ENCODE assay signal across 25 cellular contexts in genomic region chr11:94869186-94869585, GRCh38.
DNase-seq lines count a peak whose midpoint lies in the region; ATAC-seq, FAIRE-seq and TF ChIP-seq lines count a peak whose summit lies in the region.
"Had no signal": no experiment of that assay in that cellular context is flagged by ENCODE, and none has a peak within 500 bp of the region (broad histone marks: within the 10 kb centered on the region; RNA-seq: fewer than 3 reads in every experiment).

No MANE protein-coding gene starts in this region.

- H3K27me3 ChIP-seq in IMR-90 (ENCODE audit: control insufficient read depth, insufficient read depth, low read length) (no peaks in the 10 kb centered on the region), K562 (ENCODE audit: control insufficient read depth in 2 of 2, insufficient read depth in 2 of 2, low read length in 2 of 2) (peaks cover 0 to 17% of the 10 kb centered on the region in 2 experiments; a peak in 3 of 5 replicates)
- H3K27me3 ChIP-seq: BE2C, BLaER1 had no signal

- 97% methylated on average over 6 of the region's 10 CpGs; no CpG with 5 or more reads in 1 of the 2 experiments for WGBS in IMR-90 (ENCODE audit: extremely low coverage in 2 of 2, insufficient read length in 1 of 2), 2 experiments
- WGBS in K562 (ENCODE audit: insufficient coverage, low coverage, missing lambda C conversion rate): 55% methylated on average over 10 of the region's 10 CpGs

- no peaks in the 10 kb centered on the region for H3K9me3 ChIP-seq in IMR-90 (ENCODE audit: control insufficient read depth, insufficient read depth, low read length)
- no peaks in the 10 kb centered on the region for H3K9me3 ChIP-seq in K562 (replicated peaks; ENCODE audit: control insufficient read depth, insufficient read depth, low read depth, low read length)
- H3K9me3 ChIP-seq: BE2C, BLaER1 had no signal

- H3K4me2 ChIP-seq in IMR-90 (ENCODE audit: low read depth, low read length) (no peak overlapping the region), K562 (ENCODE audit: insufficient read depth, low read length) (no peak overlapping the region)
- H3K4me2 ChIP-seq: BLaER1 had no signal

- no peak overlapping the region for H4K91ac ChIP-seq in IMR-90 (ENCODE audit: insufficient read depth, low read depth, low read length)

- dilution Hi-C loops in IMR-90 (cut with HindIII; ENCODE audit: low sequenced_read_pairs, unreplicated experiment): no loop called here

- TF ChIP-seq RAD21 in IMR-90 (IDR thresholded peaks at IDR 0.05; ENCODE audit: low read length): no peak
- no peak for TF ChIP-seq RAD21 in K562 (CRISPR knock-in tag; conservative IDR thresholded peaks at IDR 0.05 in 1 of 2, IDR thresholded peaks at IDR 0.05 in 1 of 2)

- no peak overlapping the region for H3K9ac ChIP-seq in IMR-90 (ENCODE audit: low read depth, low read length)
- H3K9ac ChIP-seq in K562 (ENCODE audit: insufficient read depth in 1 of 2, low read depth in 2 of 2, low read length in 2 of 2): no peak overlapping the region
- H3K9ac ChIP-seq: BLaER1 had no signal

- BruUV-seq in IMR-90 (replicated peaks; lab: Mats Ljungman, UMichigan) (no TSS peak), K562 (replicated peaks; lab: Mats Ljungman, UMichigan) (no TSS peak)

- H3K36me3 Mint-ChIP-seq in endothelial cell (ENCODE audit: low read depth, unreplicated experiment): peaks cover 66% of the 10 kb centered on the region
- H3K36me3 Mint-ChIP-seq in nephron progenitor cell (ENCODE audit: low read depth): peaks cover 74% of the 10 kb centered on the region
- H3K36me3 Mint-ChIP-seq: CD4-positive, alpha-beta memory T cell; CD4-positive, CD25-positive, alpha-beta regulatory T cell; CD8-positive, alpha-beta memory T cell had no signal

- TF ChIP-seq POLR2A in IMR-90 (IDR thresholded peaks at IDR 0.05; ENCODE audit: low read depth, low read length): no peak
- TF ChIP-seq POLR2A in K562 (conservative IDR thresholded peaks at IDR 0.05): no peak

- H3K9me3 Mint-ChIP-seq in endothelial cell (ENCODE audit: unreplicated experiment) (no peaks in the 10 kb centered on the region), nephron progenitor cell (no peaks in the 10 kb centered on the region)
- H3K9me3 Mint-ChIP-seq: CD14-positive monocyte had no signal

- H2AFZ ChIP-seq in IMR-90 (replicated peaks; ENCODE audit: low read length, poor library complexity) (no peak overlapping the region), K562 (ENCODE audit: low read depth, low read length) (no peak overlapping the region)

- no peak overlapping the region for H2BK120ac ChIP-seq in IMR-90 (ENCODE audit: low read depth, low read length)

- no peak overlapping the region for H2BK20ac ChIP-seq in IMR-90 (ENCODE audit: low read depth, low read length)

- no peak for TF ChIP-seq CTCF in IMR-90 (conservative IDR thresholded peaks at IDR 0.05; ENCODE audit: low read depth, low read length)
- no peak for TF ChIP-seq CTCF in K562 (IDR thresholded peaks at IDR 0.05 in 2 of 3, conservative IDR thresholded peaks at IDR 0.05 in 1 of 3; ENCODE audit: insufficient read depth in 2 of 3, low read depth in 1 of 3, low read length in 3 of 3)
- TF ChIP-seq CTCF in endothelial cell (IDR thresholded peaks at IDR 0.05; ENCODE audit: unreplicated experiment): no peak
- TF ChIP-seq CTCF in nephron progenitor cell (IDR thresholded peaks at IDR 0.05): no peak

- H3K56ac ChIP-seq in IMR-90 (ENCODE audit: extremely low read depth, insufficient read depth, low read length): no peak overlapping the region

- H3K4me3 ChIP-seq in IMR-90 (ENCODE audit: insufficient read depth, low read depth, low read length) (no peak overlapping the region), K562 (no peak overlapping the region)
- H3K4me3 ChIP-seq: BLaER1 had no signal

- no peak for TF ChIP-seq EP300 in K562 (IDR thresholded peaks at IDR 0.05; ENCODE audit: low read length)

- H3K36me3 ChIP-seq in IMR-90 (ENCODE audit: control insufficient read depth, insufficient read depth, low read length) (peaks cover 80% of the 10 kb centered on the region), K562 (ENCODE audit: control insufficient read depth, insufficient read depth, low read length) (peaks cover 65% of the 10 kb centered on the region; the same call in 2 of the 3 replicates)

- no peak for DNase-seq in IMR-90
- no peak for DNase-seq in K562 (ENCODE audit: extremely low read depth in 1 of 4, low spot score in 3 of 4)
- no peak for DNase-seq in endothelial cell (ENCODE audit: low spot score)
- DNase-seq in nephron progenitor cell: no peak
- no peak for DNase-seq in substantia nigra (lab: John Stamatoyannopoulos, UW)
- no peak for DNase-seq in DMS114 treated with DMSO at 0.1 percent for 48 hours (lab: John Stamatoyannopoulos, UW; ENCODE audit: unreplicated experiment)
- DNase-seq: 8988T; ACHN; BE2C; C1 segment of cervical spinal cord; CD4-positive, alpha-beta memory T cell; CD4-positive, CD25-positive, alpha-beta regulatory T cell; CD8-positive, alpha-beta memory T cell; COR-L47; DMS 273 treated with DMSO at 0.1 percent for 48 hours; DMS79 treated with DMSO at 0.1 percent for 48 hours; GF-D8 had no signal

- H3K27ac ChIP-seq in IMR-90 (ENCODE audit: insufficient read depth, low read length) (peak overlapping the region; percentile 46; the same call in 1 of the 2 replicates), K562 (ENCODE audit: extremely low read depth, low read depth, low read length) (no peak overlapping the region), substantia nigra (ENCODE audit: low read depth, low read length, poor library complexity, severe bottlenecking) (no peak overlapping the region)
- H3K27ac ChIP-seq: BLaER1 had no signal

- no peak overlapping the region for H3K18ac ChIP-seq in IMR-90 (ENCODE audit: low read depth, low read length)

- peaks cover 2% of the 10 kb centered on the region for H3K27me3 Mint-ChIP-seq in endothelial cell (ENCODE audit: unreplicated experiment)
- no peaks in the 10 kb centered on the region for H3K27me3 Mint-ChIP-seq in nephron progenitor cell (ENCODE audit: low read depth, poor library complexity)

- no peak overlapping the region for H4K8ac ChIP-seq in IMR-90 (ENCODE audit: low read depth in 2 of 2, low read length in 2 of 2)

- no peak overlapping the region for H3K4ac ChIP-seq in IMR-90 (ENCODE audit: low read depth, low read length)

- peaks cover 0 to 30% of the 10 kb centered on the region in 2 experiments; a peak in 3 of 4 replicates for H3K79me1 ChIP-seq in IMR-90 (ENCODE audit: low read depth in 1 of 2, low read length in 2 of 2)

- FAIRE-seq in K562 (lab: Jason Lieb, UNC): no peak
- FAIRE-seq: A204.1, G401.6, GM12891, GM19239 had no signal

- H2AK5ac ChIP-seq in IMR-90 (ENCODE audit: low read depth, low read length): no peak overlapping the region

- H3K4me1 ChIP-seq in IMR-90 (ENCODE audit: control insufficient read depth, insufficient read depth, low read length) (peaks cover 5% of the 10 kb centered on the region; the same call in 1 of the 2 replicates), K562 (replicated peaks in 1 of 2; ENCODE audit: control insufficient read depth in 2 of 2, insufficient read depth in 2 of 2, low read length in 2 of 2) (no peaks in the 10 kb centered on the region)
- H3K4me1 ChIP-seq: BE2C, BLaER1 had no signal

- in situ Hi-C loops in IMR-90 (cut with MboI; ENCODE audit: low sequenced_read_pairs) (no loop called here), K562 (cut with MboI) (no loop called here)

- no peak overlapping the region for H3K23ac ChIP-seq in IMR-90 (ENCODE audit: low read depth, low read length)

- H3K79me2 ChIP-seq in K562 (ENCODE audit: control insufficient read depth, insufficient read depth, low read length): no peaks in the 10 kb centered on the region

- intact Hi-C loops in IMR-90 (cut with micrococcal nuclease) (no loop called here), K562 (cut with micrococcal nuclease) (no loop called here)

- peaks cover 18% of the 10 kb centered on the region for H3K9me1 ChIP-seq in IMR-90 (ENCODE audit: insufficient read depth, low read length)
- H3K9me1 ChIP-seq in K562 (ENCODE audit: control insufficient read depth, insufficient read depth, low read length): no peaks in the 10 kb centered on the region

- POLR2A ChIA-PET in IMR-90 (lab: Charles Lee; ENCODE audit: unreplicated experiment): no interaction called here
- POLR2A ChIA-PET in K562 (lab: Yijun Ruan, JAX): interaction anchor here (0.8 kb wide), 1 partner anchor 11 kb away, joined by 5 read pairs; no protein-coding TSS in a partner anchor

- ATAC-seq in IMR-90 (ENCODE audit: low read depth): no peak
- ATAC-seq in K562: no peak
- ATAC-seq in HG03097 (IDR thresholded peaks at IDR 0.05; ENCODE audit: low FRiP score, unreplicated experiment): no peak
- ATAC-seq in HG02981 (IDR thresholded peaks at IDR 0.05; ENCODE audit: unreplicated experiment): no peak

- H3K4me1 Mint-ChIP-seq in endothelial cell (ENCODE audit: unreplicated experiment) (peaks cover 12% of the 10 kb centered on the region), nephron progenitor cell (peaks cover 26% of the 10 kb centered on the region)
- H3K4me1 Mint-ChIP-seq: CD14-positive monocyte; CD4-positive, alpha-beta memory T cell; CD8-positive, alpha-beta memory T cell had no signal

- H3K27ac Mint-ChIP-seq in endothelial cell (ENCODE audit: unreplicated experiment): no peak overlapping the region
- peak overlapping the region; percentile 58 for H3K27ac Mint-ChIP-seq in nephron progenitor cell
- H3K27ac Mint-ChIP-seq: CD4-positive, alpha-beta memory T cell; CD4-positive, CD25-positive, alpha-beta regulatory T cell; CD8-positive, alpha-beta memory T cell had no signal

- H4K5ac ChIP-seq in IMR-90 (ENCODE audit: low read depth, low read length): no peak overlapping the region

- peak overlapping the region; percentile 9 for H3K4me3 Mint-ChIP-seq in endothelial cell (ENCODE audit: unreplicated experiment)
- no peak overlapping the region for H3K4me3 Mint-ChIP-seq in nephron progenitor cell
- H3K4me3 Mint-ChIP-seq: CD14-positive monocyte; CD4-positive, alpha-beta memory T cell; CD4-positive, CD25-positive, alpha-beta regulatory T cell; CD8-positive, alpha-beta memory T cell had no signal

- CTCF ChIA-PET in IMR-90 (lab: Yijun Ruan, JAX) (no interaction called here), K562 (lab: Yijun Ruan, JAX; ENCODE audit: low intra/inter-chr PET ratio) (interaction anchor here (0.6 kb wide), 1 partner anchor 127 kb away, joined by 3 read pairs; no protein-coding TSS in a partner anchor)

- no peak overlapping the region for H2BK15ac ChIP-seq in IMR-90 (ENCODE audit: low read depth, low read length)

- no peak overlapping the region for H2AK9ac ChIP-seq in IMR-90 (replicated peaks; ENCODE audit: low read depth, low read length, poor library complexity)

- H2BK5ac ChIP-seq in IMR-90 (ENCODE audit: low read depth, low read length, poor library complexity, severe bottlenecking): no peak overlapping the region

- H3K14ac ChIP-seq in IMR-90 (replicated peaks; ENCODE audit: low read depth, low read length): no peak overlapping the region

- H4K20me1 ChIP-seq in IMR-90 (ENCODE audit: insufficient read depth, low read length): no peaks in the 10 kb centered on the region
- no peaks in the 10 kb centered on the region for H4K20me1 ChIP-seq in K562 (replicated peaks; ENCODE audit: control insufficient read depth, insufficient read depth, low read length)

TF ChIP-seq in K562, 482 proteins besides CTCF, POLR2A, EP300 and RAD21:
- TF ChIP-seq PHF20 (IDR thresholded peaks at IDR 0.05; ENCODE audit: partially characterized antibody) (no peak), POLR2G (IDR thresholded peaks at IDR 0.05; ENCODE audit: low read depth, low read length) (0 out of 2 replicates have a peak, but pooled peaks have one; percentile 25)
